22 cellular contexts compared by ENCODE assay signal in the genomic region with DNA sequence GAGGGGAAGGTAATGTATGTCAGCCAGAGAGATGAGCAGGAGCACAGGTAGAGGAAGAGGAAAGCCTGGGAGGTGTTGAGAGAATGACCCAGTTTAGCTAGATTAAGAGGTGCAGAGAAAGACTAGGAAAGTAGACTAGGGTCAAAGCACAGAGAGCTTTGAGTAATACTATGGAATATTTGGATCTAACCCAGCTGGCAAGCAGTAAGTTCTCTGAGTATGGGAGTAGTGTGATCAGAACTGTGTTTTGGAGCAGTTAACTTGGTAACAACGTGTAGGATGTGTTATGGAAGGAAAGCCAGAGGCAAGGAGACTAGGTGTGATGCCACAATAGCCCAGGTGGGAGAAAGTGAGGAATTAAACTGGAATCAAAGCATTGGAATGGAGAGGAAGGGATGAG.
DNase-seq lines count a peak whose midpoint lies in the region; FAIRE-seq and TF ChIP-seq lines count a peak whose summit lies in the region.
"Had no signal": no experiment of that assay in that cellular context is flagged by ENCODE, and none has a peak within 500 bp of the region (broad histone marks: within the 10 kb centered on the region; RNA-seq: fewer than 3 reads in every experiment).

No MANE protein-coding gene starts in this region.

- H3K9me3 ChIP-seq in astrocyte (ENCODE audit: insufficient read depth, low read depth, low read length): no peaks in the 10 kb centered on the region
- H3K9me3 ChIP-seq in SK-N-SH: no peaks in the 10 kb centered on the region
- H3K9me3 ChIP-seq: thyroid gland had no signal

- DNase-seq in HCEC 1CT (peak; percentile 66), astrocyte (ENCODE audit: low read depth) (peak; percentile 37), fibroblast of peridontal ligament (ENCODE audit: extremely low read depth) (peak; percentile 54), skeletal muscle cell (ENCODE audit: low read depth) (peak; percentile 48), immature natural killer cell (no peak), NCI-H2227 treated with DMSO at 0.1 percent for 48 hours (lab: John Stamatoyannopoulos, UW) (no peak), SK-N-SH (no peak), NCI-H2171 treated with DMSO at 0.1 percent for 48 hours (lab: John Stamatoyannopoulos, UW) (no peak)
- DNase-seq: activated CD4-positive, alpha-beta T cell treated with anti-CD3 and anti-CD28 coated beads, Interleukin-2, amount 10 ng/mL, durations not matched to agents 7 days and 5 days; CD4-positive, alpha-beta memory T cell; DMS 273 treated with DMSO at 0.1 percent for 48 hours; GF-D8; HFFc6; NCI-H1048; NCI-H1930; NCI-H446 treated with DMSO at 0.1 percent for 48 hours; stimulated activated naive CD4-positive, alpha-beta T cell treated with Interleukin-2 at 50 U/mL for 16 hours; T-helper 2 cell; thyroid gland had no signal

- H3K36me3 Mint-ChIP-seq in astrocyte (ENCODE audit: low read depth, unreplicated experiment) (no peaks in the 10 kb centered on the region), immature natural killer cell (peaks cover 0 to 11% (median 9%) of the 10 kb centered on the region in 3 donors)
- H3K36me3 Mint-ChIP-seq: activated naive CD4-positive, alpha-beta T cell treated with anti-CD3 and anti-CD28 coated beads, Interleukin-2, amount 50 U/mL, for 24 hours; CD4-positive, alpha-beta memory T cell had no signal

- POLR2A ChIA-PET in SK-N-SH (lab: Yijun Ruan, JAX): no interaction called here

- H3K4me1 Mint-ChIP-seq in astrocyte (ENCODE audit: low read depth, unreplicated experiment) (no peaks in the 10 kb centered on the region), immature natural killer cell (peaks cover 4 to 18% of the 10 kb centered on the region in 2 donors)

- TF ChIP-seq RAD21 in SK-N-SH (IDR thresholded peaks at IDR 0.05; ENCODE audit: low read length): no peak

- no peak overlapping the region for H2AFZ ChIP-seq in astrocyte (ENCODE audit: low read depth, low read length)
- H2AFZ ChIP-seq in SK-N-SH (ENCODE audit: low read depth): no peak overlapping the region

- H3K4me2 ChIP-seq in astrocyte (ENCODE audit: low read length): no peak overlapping the region
- H3K4me2 ChIP-seq in SK-N-SH: no peak overlapping the region
- H3K4me2 ChIP-seq: smooth muscle cell had no signal

- H3K27me3 ChIP-seq in astrocyte (ENCODE audit: insufficient read depth, low read length): no peaks in the 10 kb centered on the region
- no peaks in the 10 kb centered on the region; the same call in 1 of the 2 replicates for H3K27me3 ChIP-seq in SK-N-SH (ENCODE audit: insufficient read depth)
- H3K27me3 ChIP-seq: thyroid gland had no signal

- H3K4me1 ChIP-seq in astrocyte (ENCODE audit: insufficient read depth, low read length): no peaks in the 10 kb centered on the region
- H3K4me1 ChIP-seq in SK-N-SH (ENCODE audit: control insufficient read depth in 1 of 2, insufficient read depth in 2 of 2, low read depth in 1 of 2, low read length in 1 of 2): no peaks in the 10 kb centered on the region
- H3K4me1 ChIP-seq: thyroid gland had no signal

- no peak for FAIRE-seq in astrocyte (lab: Jason Lieb, UNC)

- H3K9me3 Mint-ChIP-seq in astrocyte (ENCODE audit: unreplicated experiment): no peaks in the 10 kb centered on the region
- H3K9me3 Mint-ChIP-seq in immature natural killer cell: no peaks in the 10 kb centered on the region
- H3K9me3 Mint-ChIP-seq: CD4-positive, alpha-beta memory T cell; HFFc6 had no signal

- H3K9ac ChIP-seq in astrocyte (ENCODE audit: low read length) (no peak overlapping the region), SK-N-SH (no peak overlapping the region)

- H3K4me3 ChIP-seq in astrocyte (ENCODE audit: insufficient read depth, low read depth, low read length) (no peak overlapping the region), skeletal muscle cell (ENCODE audit: low read depth, low read length) (no peak overlapping the region), SK-N-SH (ENCODE audit: low read depth in 2 of 2, low read length in 1 of 2) (no peak overlapping the region)
- H3K4me3 ChIP-seq: smooth muscle cell, thyroid gland had no signal

- CTCF ChIA-PET in SK-N-SH (lab: Yijun Ruan, JAX): no interaction called here

- H3K9me2 ChIP-seq in SK-N-SH: no peaks in the 10 kb centered on the region

- TF ChIP-seq CTCF in astrocyte (IDR thresholded peaks at IDR 0.05; ENCODE audit: insufficient read depth, low read depth, low read length) (no peak), SK-N-SH (IDR thresholded peaks at IDR 0.05) (no peak)

- H3K27me3 Mint-ChIP-seq in astrocyte (ENCODE audit: low read depth, unreplicated experiment): no peaks in the 10 kb centered on the region
- H3K27me3 Mint-ChIP-seq in immature natural killer cell (ENCODE audit: low read depth in 3 of 3): peaks cover 0 to 4% (median 3%) of the 10 kb centered on the region in 3 donors
- H3K27me3 Mint-ChIP-seq: activated CD4-positive, alpha-beta T cell treated with anti-CD3 and anti-CD28 coated beads, Interleukin-2, amount 10 ng/mL, durations not matched to agents 7 days and 5 days; activated naive CD4-positive, alpha-beta T cell treated with anti-CD3 and anti-CD28 coated beads, Interleukin-2, amount 50 U/mL, for 24 hours; CD4-positive, alpha-beta memory T cell had no signal

- H3K4me3 Mint-ChIP-seq in astrocyte (ENCODE audit: unreplicated experiment): no peak overlapping the region
- no peak overlapping the region for H3K4me3 Mint-ChIP-seq in immature natural killer cell
- H3K4me3 Mint-ChIP-seq: activated CD4-positive, alpha-beta T cell treated with anti-CD3 and anti-CD28 coated beads, Interleukin-2, amount 10 ng/mL, durations not matched to agents 7 days and 5 days; activated naive CD4-positive, alpha-beta T cell treated with anti-CD3 and anti-CD28 coated beads, Interleukin-2, amount 50 U/mL, for 24 hours; CD4-positive, alpha-beta memory T cell; HFFc6; nephron had no signal

- WGBS in SK-N-SH (ENCODE audit: low lambda C conversion rate): 0% methylated on average over 1 of the region's 1 CpG

- H4K20me1 ChIP-seq in astrocyte (ENCODE audit: insufficient read depth, low read length) (no peaks in the 10 kb centered on the region), SK-N-SH (ENCODE audit: insufficient read depth) (no peaks in the 10 kb centered on the region)

- H3F3A ChIP-seq in SK-N-SH (replicated peaks; ENCODE audit: insufficient read depth): no peaks in the 10 kb centered on the region

- H3K27ac ChIP-seq in astrocyte (ENCODE audit: low read depth, low read length) (no peak overlapping the region), SK-N-SH (ENCODE audit: low read depth in 2 of 2, low read length in 1 of 2) (no peak overlapping the region)
- H3K27ac ChIP-seq: thyroid gland had no signal

- H3K79me2 ChIP-seq in astrocyte (ENCODE audit: insufficient read depth, low read length) (no peaks in the 10 kb centered on the region), SK-N-SH (ENCODE audit: insufficient read depth) (no peaks in the 10 kb centered on the region)

- TF ChIP-seq EP300 in SK-N-SH (IDR thresholded peaks at IDR 0.05; ENCODE audit: borderline replicate concordance in 1 of 2, low read depth in 1 of 2, low read length in 1 of 2): no peak

- H3K27ac Mint-ChIP-seq in astrocyte (ENCODE audit: unreplicated experiment): no peak overlapping the region
- no peak overlapping the region for H3K27ac Mint-ChIP-seq in immature natural killer cell
- H3K27ac Mint-ChIP-seq: activated CD4-positive, alpha-beta T cell treated with anti-CD3 and anti-CD28 coated beads, Interleukin-2, amount 10 ng/mL, durations not matched to agents 7 days and 5 days; activated naive CD4-positive, alpha-beta T cell treated with anti-CD3 and anti-CD28 coated beads, Interleukin-2, amount 50 U/mL, for 24 hours; HFFc6 had no signal

- H3K36me3 ChIP-seq in astrocyte (ENCODE audit: insufficient read depth, low read length) (no peaks in the 10 kb centered on the region), SK-N-SH (replicated peaks in 1 of 2; ENCODE audit: control insufficient read depth in 1 of 2, insufficient read depth in 2 of 2, low read length in 1 of 2) (no peaks in the 10 kb centered on the region)
- H3K36me3 ChIP-seq: thyroid gland had no signal

TF ChIP-seq in SK-N-SH, 30 proteins besides CTCF, POLR2A, EP300 and RAD21 (continues in another document):
- TF ChIP-seq RXRA (IDR thresholded peaks at IDR 0.05; ENCODE audit: borderline replicate concordance, low read depth) (no peak), SIN3A (IDR thresholded peaks at IDR 0.05; ENCODE audit: borderline replicate concordance, low read depth, low read length) (no peak), ELF1 (IDR thresholded peaks at IDR 0.05) (no peak), FOSL2 (IDR thresholded peaks at IDR 0.05; ENCODE audit: borderline replicate concordance, low read depth) (no peak), GABPA (IDR thresholded peaks at IDR 0.05; ENCODE audit: low read depth) (no peak), YY1 (IDR thresholded peaks at IDR 0.05; ENCODE audit: low read depth) (no peak), RCOR1 (IDR thresholded peaks at IDR 0.05; ENCODE audit: low read length) (no peak), TCF12 (IDR thresholded peaks at IDR 0.05) (no peak), EZH2phosphoT487 (IDR thresholded peaks at IDR 0.05; ENCODE audit: borderline replicate concordance, low read depth) (no peak), RFX5 (IDR thresholded peaks at IDR 0.05; ENCODE audit: low read length) (no peak)
- TF ChIP-seq, protein P1, sequence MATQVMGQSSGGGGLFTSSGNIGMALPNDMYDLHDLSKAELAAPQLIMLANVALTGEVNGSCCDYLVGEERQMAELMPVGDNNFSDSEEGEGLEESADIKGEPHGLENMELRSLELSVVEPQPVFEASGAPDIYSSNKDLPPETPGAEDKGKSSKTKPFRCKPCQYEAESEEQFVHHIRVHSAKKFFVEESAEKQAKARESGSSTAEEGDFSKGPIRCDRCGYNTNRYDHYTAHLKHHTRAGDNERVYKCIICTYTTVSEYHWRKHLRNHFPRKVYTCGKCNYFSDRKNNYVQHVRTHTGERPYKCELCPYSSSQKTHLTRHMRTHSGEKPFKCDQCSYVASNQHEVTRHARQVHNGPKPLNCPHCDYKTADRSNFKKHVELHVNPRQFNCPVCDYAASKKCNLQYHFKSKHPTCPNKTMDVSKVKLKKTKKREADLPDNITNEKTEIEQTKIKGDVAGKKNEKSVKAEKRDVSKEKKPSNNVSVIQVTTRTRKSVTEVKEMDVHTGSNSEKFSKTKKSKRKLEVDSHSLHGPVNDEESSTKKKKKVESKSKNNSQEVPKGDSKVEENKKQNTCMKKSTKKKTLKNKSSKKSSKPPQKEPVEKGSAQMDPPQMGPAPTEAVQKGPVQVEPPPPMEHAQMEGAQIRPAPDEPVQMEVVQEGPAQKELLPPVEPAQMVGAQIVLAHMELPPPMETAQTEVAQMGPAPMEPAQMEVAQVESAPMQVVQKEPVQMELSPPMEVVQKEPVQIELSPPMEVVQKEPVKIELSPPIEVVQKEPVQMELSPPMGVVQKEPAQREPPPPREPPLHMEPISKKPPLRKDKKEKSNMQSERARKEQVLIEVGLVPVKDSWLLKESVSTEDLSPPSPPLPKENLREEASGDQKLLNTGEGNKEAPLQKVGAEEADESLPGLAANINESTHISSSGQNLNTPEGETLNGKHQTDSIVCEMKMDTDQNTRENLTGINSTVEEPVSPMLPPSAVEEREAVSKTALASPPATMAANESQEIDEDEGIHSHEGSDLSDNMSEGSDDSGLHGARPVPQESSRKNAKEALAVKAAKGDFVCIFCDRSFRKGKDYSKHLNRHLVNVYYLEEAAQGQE (IDR thresholded peaks at IDR 0.05; ENCODE audit: low read depth, low read length): no peak

Comparison
In these comparisons a context has a peak if more than half of its experiments do, and no peak if none do; other contexts are left out.
1. DNase-seq: peak in HCEC 1CT (single experiment), astrocyte (single experiment), fibroblast of peridontal ligament (single experiment) and skeletal muscle cell (single experiment); none in immature natural killer cell (0 of 3), NCI-H2227 treated with DMSO at 0.1 percent for 48 hours (single experiment), SK-N-SH (single experiment) and NCI-H2171 treated with DMSO at 0.1 percent for 48 hours (single experiment).